Comparison of ENCODE assay signal across 23 cellular contexts in the genomic region with DNA sequence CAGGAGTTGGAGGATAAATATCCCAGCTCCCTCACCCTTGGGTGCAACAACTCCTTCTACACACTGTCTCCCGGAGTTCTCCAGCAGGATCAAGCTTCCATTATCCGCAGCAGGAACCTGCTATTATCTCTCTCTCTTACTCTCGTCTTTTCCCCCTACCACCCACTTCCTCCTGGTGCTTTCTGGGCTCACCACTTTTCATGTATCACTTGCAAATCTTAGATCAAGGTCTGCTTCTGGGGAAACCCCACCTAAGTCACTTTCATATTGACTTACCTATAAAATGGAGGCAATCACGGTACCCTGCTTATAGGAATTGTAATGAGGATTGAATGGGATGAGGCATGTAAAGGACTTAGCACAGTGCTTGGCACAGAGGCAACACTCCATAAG.
DNase-seq lines count a peak whose midpoint lies in the region; ATAC-seq and TF ChIP-seq lines count a peak whose summit lies in the region.
"Had no signal": no experiment of that assay in that cellular context is flagged by ENCODE, and none has a peak within 500 bp of the region (broad histone marks: within the 10 kb centered on the region; RNA-seq: fewer than 3 reads in every experiment).

No MANE protein-coding gene starts in this region.

- CTCF ChIA-PET in activated naive CD4-positive, alpha-beta T cell treated with anti-CD3 and anti-CD28 coated beads for 36 hours (lab: Charles Lee), result no interaction called here
- CTCF ChIA-PET in activated naive CD4-positive, alpha-beta T cell treated with anti-CD3 and anti-CD28 coated beads, Interleukin-2, amount 10 ng/mL, durations not matched to agents 7 days and 5 days (lab: Charles Lee), result no interaction called here
- CTCF ChIA-PET in CD8-positive, alpha-beta T cell (lab: Charles Lee), result interaction anchor here (0.9 kb wide), 1 partner anchor 246 kb away, joined by 4 read pairs; no protein-coding TSS in a partner anchor
- CTCF ChIA-PET in naive thymus-derived CD4-positive, alpha-beta T cell (lab: Charles Lee), result no interaction called here

- H3K27ac ChIP-seq in CD8-positive, alpha-beta T cell (ENCODE audit: low read depth, low read length), result no peak overlapping the region
- no peak overlapping the region for H3K27ac ChIP-seq in naive thymus-derived CD4-positive, alpha-beta T cell (ENCODE audit: low read depth, low read length)
- H3K27ac ChIP-seq: body of pancreas, neutrophil, prostate gland, SK-N-MC, suprapubic skin had no signal

- intact Hi-C loops in activated naive CD4-positive, alpha-beta T cell treated with anti-CD3 and anti-CD28 coated beads for 36 hours (cut with micrococcal nuclease), result loop anchor here (1.0 to 2.0 kb wide), 3 partner anchors 17 to 247 kb away; no protein-coding TSS in a partner anchor
- intact Hi-C loops in CD8-positive, alpha-beta T cell (cut with DNase I, micrococcal nuclease), result no loop called here
- intact Hi-C loops in naive thymus-derived CD4-positive, alpha-beta T cell (cut with micrococcal nuclease), result no loop called here

- DNase-seq in activated naive CD4-positive, alpha-beta T cell treated with anti-CD3 and anti-CD28 coated beads for 36 hours, result peak; percentile 52
- DNase-seq in activated naive CD4-positive, alpha-beta T cell treated with anti-CD3 and anti-CD28 coated beads, Interleukin-2, amount 10 ng/mL, durations not matched to agents 7 days and 5 days, result no peak
- no peak for DNase-seq in CD8-positive, alpha-beta T cell
- peak; percentile 31 for DNase-seq in T-helper 2 cell treated with Interferon-gamma antibody and Interleukin-4, amounts not matched to agents 5 μg/mL and 100 μg/mL, for 36 hours (ENCODE audit: low spot score)
- peak in 7 of 9 donors; percentile 6 to 48 (median 29) for DNase-seq in naive thymus-derived CD4-positive, alpha-beta T cell
- DNase-seq in GM03348 (ENCODE audit: low spot score), result no peak
- DNase-seq: body of pancreas, cerebellar nuclear complex, kidney glomerular epithelial cell, mammary epithelial cell, NCI-H1092 treated with DMSO at 0.1 percent for 48 hours, NCI-H1930, NCI-H2227 treated with DMSO at 0.1 percent for 48 hours, NCI-H748 treated with DMSO at 0.1 percent for 48 hours, RPMI8226 had no signal

- H3K4me1 ChIP-seq in CD8-positive, alpha-beta T cell (ENCODE audit: insufficient read depth, low read length), result peaks cover 9% of the 10 kb centered on the region
- H3K4me1 ChIP-seq in naive thymus-derived CD4-positive, alpha-beta T cell (ENCODE audit: control insufficient read depth in 2 of 2, insufficient read depth in 2 of 2, low read length in 2 of 2), result peaks cover 4 to 7% of the 10 kb centered on the region in 2 donors
- H3K4me1 ChIP-seq: body of pancreas, prostate gland, suprapubic skin had no signal

- no peaks in the 10 kb centered on the region for H3K27me3 Mint-ChIP-seq in activated naive CD4-positive, alpha-beta T cell treated with anti-CD3 and anti-CD28 coated beads for 36 hours (ENCODE audit: low read depth)
- no peaks in the 10 kb centered on the region for H3K27me3 Mint-ChIP-seq in activated naive CD4-positive, alpha-beta T cell treated with anti-CD3 and anti-CD28 coated beads, Interleukin-2, amount 10 ng/mL, durations not matched to agents 7 days and 5 days
- H3K27me3 Mint-ChIP-seq in CD8-positive, alpha-beta T cell (ENCODE audit: low read depth), result no peaks in the 10 kb centered on the region
- H3K27me3 Mint-ChIP-seq in T-helper 2 cell treated with Interferon-gamma antibody and Interleukin-4, amounts not matched to agents 5 μg/mL and 100 μg/mL, for 36 hours (ENCODE audit: low read depth), result no peaks in the 10 kb centered on the region
- no peaks in the 10 kb centered on the region for H3K27me3 Mint-ChIP-seq in naive thymus-derived CD4-positive, alpha-beta T cell

- H3K4me3 ChIP-seq in CD8-positive, alpha-beta T cell (ENCODE audit: low read depth, low read length), result no peak overlapping the region
- H3K4me3 ChIP-seq in naive thymus-derived CD4-positive, alpha-beta T cell (ENCODE audit: low read length), result no peak overlapping the region
- H3K4me3 ChIP-seq: body of pancreas, GM23338, prostate gland, SK-N-MC, suprapubic skin had no signal

- H3K9me3 Mint-ChIP-seq in activated naive CD4-positive, alpha-beta T cell treated with anti-CD3 and anti-CD28 coated beads for 36 hours, result peaks cover 6% of the 10 kb centered on the region
- peaks cover 9% of the 10 kb centered on the region for H3K9me3 Mint-ChIP-seq in activated naive CD4-positive, alpha-beta T cell treated with anti-CD3 and anti-CD28 coated beads, Interleukin-2, amount 10 ng/mL, durations not matched to agents 7 days and 5 days
- no peaks in the 10 kb centered on the region for H3K9me3 Mint-ChIP-seq in CD8-positive, alpha-beta T cell
- H3K9me3 Mint-ChIP-seq in T-helper 2 cell treated with Interferon-gamma antibody and Interleukin-4, amounts not matched to agents 5 μg/mL and 100 μg/mL, for 36 hours, result peaks cover 18% of the 10 kb centered on the region
- peaks cover 0 to 22% (median 3%) of the 10 kb centered on the region in 11 donors for H3K9me3 Mint-ChIP-seq in naive thymus-derived CD4-positive, alpha-beta T cell

- no peaks in the 10 kb centered on the region for H3K36me3 ChIP-seq in CD8-positive, alpha-beta T cell (ENCODE audit: insufficient read depth, low read length)
- no peaks in the 10 kb centered on the region for H3K36me3 ChIP-seq in naive thymus-derived CD4-positive, alpha-beta T cell (ENCODE audit: control insufficient read depth in 2 of 3, insufficient read depth in 3 of 3, low read length in 3 of 3)
- H3K36me3 ChIP-seq: neutrophil, prostate gland, suprapubic skin had no signal

- no peak for TF ChIP-seq CTCF in CD8-positive, alpha-beta T cell (IDR thresholded peaks at IDR 0.05)

- peaks cover 24% of the 10 kb centered on the region for H3K4me1 Mint-ChIP-seq in activated naive CD4-positive, alpha-beta T cell treated with anti-CD3 and anti-CD28 coated beads for 36 hours (ENCODE audit: low read depth)
- no peaks in the 10 kb centered on the region for H3K4me1 Mint-ChIP-seq in activated naive CD4-positive, alpha-beta T cell treated with anti-CD3 and anti-CD28 coated beads, Interleukin-2, amount 10 ng/mL, durations not matched to agents 7 days and 5 days
- peaks cover 8% of the 10 kb centered on the region for H3K4me1 Mint-ChIP-seq in CD8-positive, alpha-beta T cell (ENCODE audit: low read depth)
- H3K4me1 Mint-ChIP-seq in T-helper 2 cell treated with Interferon-gamma antibody and Interleukin-4, amounts not matched to agents 5 μg/mL and 100 μg/mL, for 36 hours (ENCODE audit: low read depth), result peaks cover 9% of the 10 kb centered on the region
- peaks cover 8 to 22% (median 18%) of the 10 kb centered on the region in 7 donors for H3K4me1 Mint-ChIP-seq in naive thymus-derived CD4-positive, alpha-beta T cell
- H3K4me1 Mint-ChIP-seq: CD14-positive monocyte, GM23338 had no signal

- H3K9me3 ChIP-seq in CD8-positive, alpha-beta T cell (ENCODE audit: low read length), result peaks cover 3% of the 10 kb centered on the region
- peaks cover 0 to 5% (median 0%) of the 10 kb centered on the region in 3 experiments for H3K9me3 ChIP-seq in naive thymus-derived CD4-positive, alpha-beta T cell (ENCODE audit: control insufficient read depth in 2 of 3, low read length in 3 of 3)
- H3K9me3 ChIP-seq: body of pancreas, neutrophil, prostate gland, suprapubic skin had no signal

- H3K27ac Mint-ChIP-seq in activated naive CD4-positive, alpha-beta T cell treated with anti-CD3 and anti-CD28 coated beads for 36 hours, result no peak overlapping the region
- no peak overlapping the region for H3K27ac Mint-ChIP-seq in activated naive CD4-positive, alpha-beta T cell treated with anti-CD3 and anti-CD28 coated beads, Interleukin-2, amount 10 ng/mL, durations not matched to agents 7 days and 5 days
- H3K27ac Mint-ChIP-seq in CD8-positive, alpha-beta T cell, result peak overlapping the region; percentile 13
- H3K27ac Mint-ChIP-seq in T-helper 2 cell treated with Interferon-gamma antibody and Interleukin-4, amounts not matched to agents 5 μg/mL and 100 μg/mL, for 36 hours, result no peak overlapping the region
- H3K27ac Mint-ChIP-seq in naive thymus-derived CD4-positive, alpha-beta T cell, result peak overlapping the region in 4 of 9 donors; percentile 50 to 67 (median 53)
- H3K27ac Mint-ChIP-seq: activated T-cell treated with anti-CD3 and anti-CD28 coated beads, Interleukin-2, amount 50 U/mL, for 24 hours; CD14-positive monocyte; GM23338 had no signal

- no peaks in the 10 kb centered on the region for H3K27me3 ChIP-seq in CD8-positive, alpha-beta T cell (ENCODE audit: insufficient read depth, low read length)
- H3K27me3 ChIP-seq in naive thymus-derived CD4-positive, alpha-beta T cell (ENCODE audit: control insufficient read depth in 2 of 2, insufficient read depth in 2 of 2, low read length in 2 of 2), result no peaks in the 10 kb centered on the region
- H3K27me3 ChIP-seq: body of pancreas, neutrophil, suprapubic skin had no signal

- POLR2A ChIA-PET in CD8-positive, alpha-beta T cell (lab: Charles Lee), result no interaction called here
- POLR2A ChIA-PET in naive thymus-derived CD4-positive, alpha-beta T cell (lab: Charles Lee), result no interaction called here

- no peaks in the 10 kb centered on the region for H3K36me3 Mint-ChIP-seq in activated naive CD4-positive, alpha-beta T cell treated with anti-CD3 and anti-CD28 coated beads for 36 hours (ENCODE audit: low read depth)
- H3K36me3 Mint-ChIP-seq in activated naive CD4-positive, alpha-beta T cell treated with anti-CD3 and anti-CD28 coated beads, Interleukin-2, amount 10 ng/mL, durations not matched to agents 7 days and 5 days, result no peaks in the 10 kb centered on the region
- no peaks in the 10 kb centered on the region for H3K36me3 Mint-ChIP-seq in CD8-positive, alpha-beta T cell
- H3K36me3 Mint-ChIP-seq in T-helper 2 cell treated with Interferon-gamma antibody and Interleukin-4, amounts not matched to agents 5 μg/mL and 100 μg/mL, for 36 hours (ENCODE audit: low read depth), result no peaks in the 10 kb centered on the region
- peaks cover 0 to 4% (median 0%) of the 10 kb centered on the region in 5 donors for H3K36me3 Mint-ChIP-seq in naive thymus-derived CD4-positive, alpha-beta T cell
- H3K36me3 Mint-ChIP-seq: CD14-positive monocyte had no signal

- H3K4me3 Mint-ChIP-seq in activated naive CD4-positive, alpha-beta T cell treated with anti-CD3 and anti-CD28 coated beads for 36 hours, result no peak overlapping the region
- H3K4me3 Mint-ChIP-seq in activated naive CD4-positive, alpha-beta T cell treated with anti-CD3 and anti-CD28 coated beads, Interleukin-2, amount 10 ng/mL, durations not matched to agents 7 days and 5 days, result no peak overlapping the region
- H3K4me3 Mint-ChIP-seq in CD8-positive, alpha-beta T cell, result peak overlapping the region; percentile 29
- H3K4me3 Mint-ChIP-seq in T-helper 2 cell treated with Interferon-gamma antibody and Interleukin-4, amounts not matched to agents 5 μg/mL and 100 μg/mL, for 36 hours, result no peak overlapping the region
- peak overlapping the region in 8 of 10 donors; percentile 6 to 64 (median 50) for H3K4me3 Mint-ChIP-seq in naive thymus-derived CD4-positive, alpha-beta T cell
- H3K4me3 Mint-ChIP-seq: activated T-cell treated with anti-CD3 and anti-CD28 coated beads, Interleukin-2, amount 50 U/mL, for 24 hours; CD14-positive monocyte; GM23338 had no signal

- ATAC-seq in CD8-positive, alpha-beta T cell, result peak; percentile 73
- peak; percentile 74 for ATAC-seq in naive thymus-derived CD4-positive, alpha-beta T cell
- ATAC-seq in HG03571 (IDR thresholded peaks at IDR 0.05; ENCODE audit: unreplicated experiment), result no peak
- ATAC-seq: body of pancreas, GM23338 had no signal

Comparison
In these comparisons a context has a peak if more than half of its experiments do, and no peak if none do; other contexts are left out.
1. DNase-seq: peak in activated naive CD4-positive, alpha-beta T cell treated with anti-CD3 and anti-CD28 coated beads for 36 hours (single experiment), T-helper 2 cell treated with Interferon-gamma antibody and Interleukin-4, amounts not matched to agents 5 μg/mL and 100 μg/mL, for 36 hours (single experiment) and naive thymus-derived CD4-positive, alpha-beta T cell (7 of 9); none in activated naive CD4-positive, alpha-beta T cell treated with anti-CD3 and anti-CD28 coated beads, Interleukin-2, amount 10 ng/mL, durations not matched to agents 7 days and 5 days (single experiment), CD8-positive, alpha-beta T cell (0 of 7) and GM03348 (single experiment).
2. H3K4me3 Mint-ChIP-seq: peak in CD8-positive, alpha-beta T cell (single experiment) and naive thymus-derived CD4-positive, alpha-beta T cell (8 of 10); none in activated naive CD4-positive, alpha-beta T cell treated with anti-CD3 and anti-CD28 coated beads for 36 hours (single experiment), activated naive CD4-positive, alpha-beta T cell treated with anti-CD3 and anti-CD28 coated beads, Interleukin-2, amount 10 ng/mL, durations not matched to agents 7 days and 5 days (single experiment) and T-helper 2 cell treated with Interferon-gamma antibody and Interleukin-4, amounts not matched to agents 5 μg/mL and 100 μg/mL, for 36 hours (single experiment).